Comparison of ENCODE assay signal across 17 cellular contexts in genomic region chr19:32876919-32877285, GRCh38. TPM values are rescaled to one million over a fixed set of nuclear protein-coding genes. Genes with fewer than 3 reads are reported as not detected.
A peak's percentile ranks its signal among the peaks of the same experiment; 100 is the strongest.
DNase-seq lines count a peak whose midpoint lies in the region; ATAC-seq and TF ChIP-seq lines count a peak whose summit lies in the region.
"Had no signal": no experiment of that assay in that cellular context is flagged by ENCODE, and none has a peak within 500 bp of the region (broad histone marks: within the 10 kb centered on the region; RNA-seq: fewer than 3 reads in every experiment).

No MANE protein-coding gene starts in this region.

- H3K27me3 ChIP-seq in SK-N-SH (ENCODE audit: insufficient read depth) (no peaks in the 10 kb centered on the region), transverse colon (no peaks in the 10 kb centered on the region)

- POLR2A ChIA-PET in SK-N-SH (lab: Yijun Ruan, JAX), result no interaction called here

- 81% methylated on average over 12 of the region's 12 CpGs for WGBS in SK-N-SH (ENCODE audit: low lambda C conversion rate)
- 27 to 48% methylated on average over 7 to 12 of the region's 12 CpGs for WGBS in transverse colon (ENCODE audit: low coverage in 1 of 2), 2 donors

- no peaks in the 10 kb centered on the region for H3K9me2 ChIP-seq in SK-N-SH

- H3K4me1 ChIP-seq in SK-N-SH (ENCODE audit: control insufficient read depth in 1 of 2, insufficient read depth in 2 of 2, low read depth in 1 of 2, low read length in 1 of 2) (no peaks in the 10 kb centered on the region), transverse colon (peaks cover 0 to 31% (median 10%) of the 10 kb centered on the region in 4 donors)

- no peak overlapping the region for H3K27ac ChIP-seq in SK-N-SH (ENCODE audit: low read depth in 2 of 2, low read length in 1 of 2)
- H3K27ac ChIP-seq in transverse colon, result no peak overlapping the region

- intact Hi-C loops in transverse colon (cut with DNase I; ENCODE audit: low total_unique reads), result no loop called here

- ATAC-seq in SK-N-SH treated with all-trans-retinoic acid at 6 μM for 48 hours (peak; percentile 76), HG03108 (IDR thresholded peaks at IDR 0.05; ENCODE audit: unreplicated experiment) (no peak)
- ATAC-seq: activated CD4-positive, alpha-beta T cell treated with anti-CD3 and anti-CD28 coated beads for 36 hours; CD8-positive, alpha-beta T cell had no signal

- no peak for TF ChIP-seq EP300 in SK-N-SH (IDR thresholded peaks at IDR 0.05; ENCODE audit: borderline replicate concordance in 1 of 2, low read depth in 1 of 2, low read length in 1 of 2)
- no peak for TF ChIP-seq EP300 in transverse colon (IDR thresholded peaks at IDR 0.05; ENCODE audit: low read depth)

- H3K79me2 ChIP-seq in SK-N-SH (ENCODE audit: insufficient read depth), result no peaks in the 10 kb centered on the region

- no peak for TF ChIP-seq RAD21 in SK-N-SH (IDR thresholded peaks at IDR 0.05; ENCODE audit: low read length)

- no peaks in the 10 kb centered on the region for H4K20me1 ChIP-seq in SK-N-SH (ENCODE audit: insufficient read depth)

- no peak overlapping the region for H3K9ac ChIP-seq in SK-N-SH

- H3K36me3 ChIP-seq in SK-N-SH (replicated peaks in 1 of 2; ENCODE audit: control insufficient read depth in 1 of 2, insufficient read depth in 2 of 2, low read length in 1 of 2) (no peaks in the 10 kb centered on the region), transverse colon (no peaks in the 10 kb centered on the region)

- H3K9me3 ChIP-seq in SK-N-SH (no peaks in the 10 kb centered on the region), transverse colon (no peaks in the 10 kb centered on the region)

- no peak overlapping the region for H2AFZ ChIP-seq in SK-N-SH (ENCODE audit: low read depth)

- no peak overlapping the region for H3K4me2 ChIP-seq in SK-N-SH

- DNase-seq in SK-N-SH, result no peak
- peak; percentile 28 for DNase-seq in RKO (ENCODE audit: low spot score)
- peak; percentile 57 for DNase-seq in iris pigment epithelial cell (ENCODE audit: low read depth)
- DNase-seq in transverse colon, result peak; percentile 42
- DNase-seq in NCI-H2029 (lab: John Stamatoyannopoulos, UW), result no peak
- no peak for DNase-seq in DMS79 treated with DMSO at 0.1 percent for 48 hours (lab: John Stamatoyannopoulos, UW)
- DNase-seq: 8988T; activated CD4-positive, alpha-beta T cell treated with anti-CD3 and anti-CD28 coated beads for 36 hours; CD8-positive, alpha-beta T cell; central memory CD4-positive, alpha-beta T cell; midbrain; NCI-H2081 treated with DMSO at 0.1 percent for 48 hours; NCI-H774; nucleus accumbens; T-helper 9 cell had no signal

- no peak for TF ChIP-seq CTCF in SK-N-SH (IDR thresholded peaks at IDR 0.05)
- TF ChIP-seq CTCF in transverse colon (IDR thresholded peaks at IDR 0.05), result no peak

- CTCF ChIA-PET in SK-N-SH (lab: Yijun Ruan, JAX), result no interaction called here

- H3K4me3 ChIP-seq in SK-N-SH (ENCODE audit: low read depth in 2 of 2, low read length in 1 of 2) (no peak overlapping the region), transverse colon (no peak overlapping the region)

- H3F3A ChIP-seq in SK-N-SH (replicated peaks; ENCODE audit: insufficient read depth), result no peaks in the 10 kb centered on the region

- TF ChIP-seq POLR2A in transverse colon (IDR thresholded peaks at IDR 0.05), result no peak

- in situ Hi-C loops in transverse colon (cut with MboI; ENCODE audit: low pct_ligation_motif_present in 1 of 4, low pct_unique_long_range_greater_than_20kb in 1 of 4, low sequenced_read_pairs in 3 of 4), result no loop called here

TF ChIP-seq in SK-N-SH treated with all-trans-retinoic acid at 6 μM for 48 hours, 23 proteins besides CTCF, POLR2A, EP300 and RAD21 (continues in another document):
- TF ChIP-seq ZNF8 (CRISPR knock-in tag; IDR thresholded peaks at IDR 0.05) (no peak), ESRRG (CRISPR knock-in tag; IDR thresholded peaks at IDR 0.05) (no peak), TSHZ2 (CRISPR knock-in tag; IDR thresholded peaks at IDR 0.05) (no peak), BACH2 (CRISPR knock-in tag; IDR thresholded peaks at IDR 0.05; ENCODE audit: borderline replicate concordance) (no peak), TOX (CRISPR knock-in tag; IDR thresholded peaks at IDR 0.05; ENCODE audit: borderline replicate concordance) (no peak), ARNTL (CRISPR knock-in tag; IDR thresholded peaks at IDR 0.05; ENCODE audit: borderline replicate concordance, low read depth) (no peak), PPARA (CRISPR knock-in tag; IDR thresholded peaks at IDR 0.05; ENCODE audit: borderline replicate concordance) (no peak), ZNF565 (CRISPR knock-in tag; conservative IDR thresholded peaks at IDR 0.05; ENCODE audit: low read depth) (no peak), ZFP30 (CRISPR knock-in tag; IDR thresholded peaks at IDR 0.05) (no peak)

TF ChIP-seq in SK-N-SH, 30 proteins besides CTCF, POLR2A, EP300 and RAD21:
- TF ChIP-seq MXI1 (IDR thresholded peaks at IDR 0.05; ENCODE audit: low read depth, low read length), result no peak
- TF ChIP-seq, protein P1, sequence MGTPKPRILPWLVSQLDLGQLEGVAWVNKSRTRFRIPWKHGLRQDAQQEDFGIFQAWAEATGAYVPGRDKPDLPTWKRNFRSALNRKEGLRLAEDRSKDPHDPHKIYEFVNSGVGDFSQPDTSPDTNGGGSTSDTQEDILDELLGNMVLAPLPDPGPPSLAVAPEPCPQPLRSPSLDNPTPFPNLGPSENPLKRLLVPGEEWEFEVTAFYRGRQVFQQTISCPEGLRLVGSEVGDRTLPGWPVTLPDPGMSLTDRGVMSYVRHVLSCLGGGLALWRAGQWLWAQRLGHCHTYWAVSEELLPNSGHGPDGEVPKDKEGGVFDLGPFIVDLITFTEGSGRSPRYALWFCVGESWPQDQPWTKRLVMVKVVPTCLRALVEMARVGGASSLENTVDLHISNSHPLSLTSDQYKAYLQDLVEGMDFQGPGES (IDR thresholded peaks at IDR 0.05; ENCODE audit: low read depth, low read length), result no peak

RNA-seq across cellular contexts. Expression of gene SLC7A9, which starts 7.3 kb away (rescaled TPM):
- not detected in 2 replicates for polyA plus RNA-seq in SK-N-SH (2012; rRNA removed)
- polyA plus RNA-seq in SK-N-SH (2012; cell fraction: cytosol; rRNA removed), result 0.01 TPM in 2 replicates
- 0.23 and 0.32 TPM in 2 replicates for polyA plus RNA-seq in SK-N-SH (2012; cell fraction: nucleus; rRNA removed)
- total RNA-seq in transverse colon, result 10 to 100 TPM in 1 of 4 donors, 1 to 10 TPM in 1, not detected in 2; 2.5 to 11.2 TPM
- total RNA-seq: CD8-positive, alpha-beta T cell had no signal

Comparison
In these comparisons a context has a peak if more than half of its experiments do, and no peak if none do; other contexts are left out.
1. DNase-seq: peak in RKO (single experiment), iris pigment epithelial cell (single experiment) and transverse colon (single experiment); none in SK-N-SH (single experiment), NCI-H2029 (single experiment) and DMS79 treated with DMSO at 0.1 percent for 48 hours (single experiment).